ENCODE assay signal across 17 cellular contexts in genomic region chr11:69971741-69972140, GRCh38.
DNase-seq lines count a peak whose midpoint lies in the region; ATAC-seq, FAIRE-seq and TF ChIP-seq lines count a peak whose summit lies in the region.
"Had no signal": no experiment of that assay in that cellular context is flagged by ENCODE, and none has a peak within 500 bp of the region (broad histone marks: within the 10 kb centered on the region; RNA-seq: fewer than 3 reads in every experiment).

No MANE protein-coding gene starts in this region.

- CTCF ChIA-PET in HepG2 (lab: Yijun Ruan, JAX; ENCODE audit: low intra/inter-chr PET ratio, low total read pairs) (no interaction called here), mammary epithelial cell (lab: Charles Lee; ENCODE audit: low non-redundant PET) (no interaction called here)

- no peak for TF ChIP-seq EP300 in HepG2 (IDR thresholded peaks at IDR 0.05; ENCODE audit: low read depth in 2 of 2, low read length in 2 of 2)
- TF ChIP-seq EP300 in HepG2 (CRISPR knock-in tag; IDR thresholded peaks at IDR 0.05; ENCODE audit: borderline replicate concordance), result no peak

- BruUV-seq in HepG2 (replicated peaks; lab: Mats Ljungman, UMichigan) (no TSS peak), mammary epithelial cell (replicated peaks; lab: Mats Ljungman, UMichigan) (no TSS peak)

- H3K4me2 ChIP-seq in HepG2 (ENCODE audit: low read depth, low read length) (no peak overlapping the region), mammary epithelial cell (ENCODE audit: insufficient read depth, low read depth, low read length) (no peak overlapping the region)
- H3K4me2 ChIP-seq: GM23338 had no signal

- peaks cover 17 to 60% (median 43%) of the 10 kb centered on the region in 4 donors for H3K4me1 ChIP-seq in liver (ENCODE audit: control insufficient read depth in 4 of 4, insufficient read depth in 4 of 4, low read length in 3 of 4)
- peaks cover 35% of the 10 kb centered on the region for H3K4me1 ChIP-seq in HepG2 (ENCODE audit: insufficient read depth, low read length)
- H3K4me1 ChIP-seq in mucosa of rectum (ENCODE audit: control insufficient read depth in 2 of 2, insufficient read depth in 2 of 2, low read length in 2 of 2), result peaks cover 7 to 27% of the 10 kb centered on the region in 2 donors
- H3K4me1 ChIP-seq in mammary epithelial cell (ENCODE audit: insufficient read depth, low read length), result no peaks in the 10 kb centered on the region
- H3K4me1 ChIP-seq: BE2C had no signal

- FAIRE-seq in HepG2 (lab: Jason Lieb, UNC), result no peak
- FAIRE-seq: GM12892 had no signal

- H3K27me3 ChIP-seq in liver (ENCODE audit: control insufficient read depth in 4 of 4, insufficient read depth in 4 of 4, low read length in 3 of 4), result no peaks in the 10 kb centered on the region
- H3K27me3 ChIP-seq in HepG2 (ENCODE audit: control insufficient read depth in 1 of 2, insufficient read depth in 2 of 2, low read length in 2 of 2), result peaks cover 18 to 70% of the 10 kb centered on the region in 2 experiments; a peak in 4 of 5 replicates
- no peaks in the 10 kb centered on the region for H3K27me3 ChIP-seq in mucosa of rectum (ENCODE audit: control insufficient read depth in 2 of 2, insufficient read depth in 2 of 2, low read length in 2 of 2)
- no peaks in the 10 kb centered on the region for H3K27me3 ChIP-seq in mammary epithelial cell (ENCODE audit: insufficient read depth, low read length)
- H3K27me3 ChIP-seq: BE2C had no signal

- TF ChIP-seq POLR2A in HepG2 (IDR thresholded peaks at IDR 0.05; ENCODE audit: insufficient read depth in 1 of 2, low read depth in 2 of 2, low read length in 2 of 2), result no peak

- H3K9me3 Mint-ChIP-seq in type B pancreatic cell, result no peaks in the 10 kb centered on the region
- H3K9me3 Mint-ChIP-seq: GM23338 had no signal

- H2AFZ ChIP-seq in HepG2 (ENCODE audit: low read length) (no peak overlapping the region), mammary epithelial cell (ENCODE audit: low read depth, low read length) (no peak overlapping the region)
- H2AFZ ChIP-seq: GM23338 had no signal

- H3K27ac ChIP-seq in liver (ENCODE audit: low read depth in 1 of 2, low read length in 2 of 2) (peak overlapping the region; percentile 92 to 97), HepG2 (ENCODE audit: extremely low read length, insufficient read depth, low read length) (no peak overlapping the region), KOPT-K1 (ENCODE audit: low read depth, low read length, poor library complexity, severe bottlenecking) (peak overlapping the region; percentile 74), mucosa of rectum (ENCODE audit: low read depth in 2 of 2, low read length in 2 of 2) (peak overlapping the region; percentile 74), mammary epithelial cell (ENCODE audit: insufficient read depth, low read depth, low read length) (no peak overlapping the region)

- dilution Hi-C loops in mammary epithelial cell (cut with HindIII; ENCODE audit: low sequenced_read_pairs), result no loop called here

- H3K4me1 Mint-ChIP-seq in type B pancreatic cell (ENCODE audit: unreplicated experiment), result peaks cover 19% of the 10 kb centered on the region

- POLR2A ChIA-PET in HepG2 (lab: Yijun Ruan, JAX), result no interaction called here

- H3K27me3 Mint-ChIP-seq in type B pancreatic cell, result no peaks in the 10 kb centered on the region

- H4K20me1 ChIP-seq in HepG2 (ENCODE audit: insufficient read depth, low read length) (peaks cover 7% of the 10 kb centered on the region; the same call in 1 of the 2 replicates), mammary epithelial cell (ENCODE audit: insufficient read depth, low read length) (no peaks in the 10 kb centered on the region)

- H3K36me3 Mint-ChIP-seq in type B pancreatic cell, result no peaks in the 10 kb centered on the region

- TF ChIP-seq CTCF in liver (IDR thresholded peaks at IDR 0.05; ENCODE audit: low read depth, low read length, missing input control) (no peak), HepG2 (CRISPR knock-in tag; IDR thresholded peaks at IDR 0.05) (no peak), type B pancreatic cell (conservative IDR thresholded peaks at IDR 0.05) (no peak), mammary epithelial cell (conservative IDR thresholded peaks at IDR 0.05 in 1 of 2, IDR thresholded peaks at IDR 0.05 in 1 of 2; ENCODE audit: extremely low read depth in 1 of 2, insufficient read depth in 1 of 2, low read depth in 1 of 2, low read length in 2 of 2) (no peak)

- no peak overlapping the region for H3K9ac ChIP-seq in liver (ENCODE audit: low read depth in 1 of 2, low read length in 2 of 2)
- H3K9ac ChIP-seq in HepG2 (ENCODE audit: insufficient read depth, low read depth, low read length), result no peak overlapping the region
- peak overlapping the region in 1 of 2 donors; percentile 27 for H3K9ac ChIP-seq in mucosa of rectum (ENCODE audit: low read depth in 1 of 2, low read length in 2 of 2)
- no peak overlapping the region for H3K9ac ChIP-seq in mammary epithelial cell (ENCODE audit: insufficient read depth, low read length)

- H3K4me3 ChIP-seq in liver (ENCODE audit: low read depth in 1 of 3, low read length in 3 of 3) (no peak overlapping the region), HepG2 (replicated peaks in 1 of 3; ENCODE audit: insufficient read depth in 1 of 3, low read depth in 2 of 3, low read length in 3 of 3) (no peak overlapping the region), mucosa of rectum (ENCODE audit: low read length in 2 of 2) (no peak overlapping the region), mammary epithelial cell (replicated peaks in 1 of 3; ENCODE audit: insufficient read depth in 1 of 3, low read depth in 2 of 3, low read length in 3 of 3) (no peak overlapping the region)
- H3K4me3 ChIP-seq: GM23338 had no signal

- H3K36me3 ChIP-seq in liver (ENCODE audit: control insufficient read depth in 4 of 4, insufficient read depth in 3 of 4, low read depth in 1 of 4, low read length in 3 of 4) (no peaks in the 10 kb centered on the region), HepG2 (replicated peaks in 1 of 2; ENCODE audit: control insufficient read depth in 1 of 2, insufficient read depth in 2 of 2, low read length in 2 of 2) (no peaks in the 10 kb centered on the region), KOPT-K1 (ENCODE audit: insufficient read depth, low read length) (no peaks in the 10 kb centered on the region), mucosa of rectum (ENCODE audit: control insufficient read depth in 2 of 2, insufficient read depth in 2 of 2, low read length in 2 of 2) (no peaks in the 10 kb centered on the region), mammary epithelial cell (ENCODE audit: insufficient read depth, low read length) (no peaks in the 10 kb centered on the region)
- H3K36me3 ChIP-seq: BE2C had no signal

- intact Hi-C loops in HepG2 (cut with micrococcal nuclease; ENCODE audit: unreplicated experiment) (no loop called here), mammary epithelial cell (cut with micrococcal nuclease) (no loop called here)

- 82% methylated on average over 11 of the region's 11 CpGs for WGBS in liver
- 64% methylated on average over 11 of the region's 11 CpGs for WGBS in HepG2 (ENCODE audit: low lambda C conversion rate)
- WGBS in mammary epithelial cell (ENCODE audit: low coverage, missing lambda C conversion rate), result 96% methylated on average over 5 of the region's 11 CpGs

- H3K9me3 ChIP-seq in liver (ENCODE audit: control insufficient read depth in 4 of 4, low read length in 3 of 4) (no peaks in the 10 kb centered on the region), HepG2 (ENCODE audit: low read length) (no peaks in the 10 kb centered on the region), KOPT-K1 (ENCODE audit: insufficient read depth, low read length, poor library complexity, severe bottlenecking) (no peaks in the 10 kb centered on the region), mucosa of rectum (ENCODE audit: control insufficient read depth in 2 of 2, low read length in 2 of 2) (no peaks in the 10 kb centered on the region), mammary epithelial cell (replicated peaks; ENCODE audit: insufficient read depth, low read length) (no peaks in the 10 kb centered on the region)
- H3K9me3 ChIP-seq: BE2C had no signal

- H3K79me2 ChIP-seq in HepG2 (ENCODE audit: insufficient read depth, low read length) (no peaks in the 10 kb centered on the region), mammary epithelial cell (ENCODE audit: insufficient read depth, low read length) (no peaks in the 10 kb centered on the region)

- peak overlapping the region; percentile 17 for H3K27ac Mint-ChIP-seq in type B pancreatic cell
- H3K27ac Mint-ChIP-seq: GM23338 had no signal

- ATAC-seq in HepG2, result no peak
- ATAC-seq: GM23338 had no signal

- in situ Hi-C loops in HepG2 (cut with HindIII; ENCODE audit: extremely low pct_ligation_motif_present, low pct_unique_long_range_greater_than_20kb) (no loop called here), mammary epithelial cell (cut with MboI; ENCODE audit: low sequenced_read_pairs in 2 of 2) (no loop called here)

- DNase-seq in HepG2 (ENCODE audit: low spot score) (no peak), type B pancreatic cell (ENCODE audit: extremely low spot score, unreplicated experiment) (no peak), MV-4-11 (lab: John Stamatoyannopoulos, UW) (no peak), mammary epithelial cell (no peak), NCI-H1092 (lab: John Stamatoyannopoulos, UW) (no peak)
- DNase-seq: BE2C; DMS 273 treated with DMSO at 0.1 percent for 48 hours; GF-D8; Kasumi-1; NCI-H1930; NK-92 treated with Interleukin-12 subunit alpha and Interleukin-12 subunit beta, amount 100 ng/mL, for 24 hours; SIG-M5 had no signal

- no peak overlapping the region for H3K4me3 Mint-ChIP-seq in type B pancreatic cell
- H3K4me3 Mint-ChIP-seq: GM23338 had no signal

- TF ChIP-seq RAD21 in liver (IDR thresholded peaks at IDR 0.05) (no peak), HepG2 (CRISPR knock-in tag; IDR thresholded peaks at IDR 0.05) (no peak)

TF ChIP-seq in liver, 16 proteins besides CTCF, POLR2A, EP300 and RAD21 (continues in another document):
- no peak for TF ChIP-seq EGR1 (IDR thresholded peaks at IDR 0.05; ENCODE audit: low read depth in 2 of 2)

TF ChIP-seq in HepG2, 621 proteins besides CTCF, POLR2A, EP300 and RAD21 (continues in another document):
- TF ChIP-seq TOPORS (CRISPR knock-in tag; IDR thresholded peaks at IDR 0.05), result no peak
- TF ChIP-seq ZNF841 (CRISPR knock-in tag; IDR thresholded peaks at IDR 0.05; ENCODE audit: borderline replicate concordance), result no peak
- no peak for TF ChIP-seq SOX5 (CRISPR knock-in tag; IDR thresholded peaks at IDR 0.05; ENCODE audit: borderline replicate concordance)
- no peak for TF ChIP-seq ZNF17 (CRISPR knock-in tag; IDR thresholded peaks at IDR 0.05)

Comparison
In these comparisons a context has a peak if more than half of its experiments do, and no peak if none do; other contexts are left out.
1. H3K27ac ChIP-seq: peak in liver (2 of 2), KOPT-K1 (single experiment) and mucosa of rectum (2 of 2); none in HepG2 (single experiment) and mammary epithelial cell (single experiment).